In the genomic region with DNA sequence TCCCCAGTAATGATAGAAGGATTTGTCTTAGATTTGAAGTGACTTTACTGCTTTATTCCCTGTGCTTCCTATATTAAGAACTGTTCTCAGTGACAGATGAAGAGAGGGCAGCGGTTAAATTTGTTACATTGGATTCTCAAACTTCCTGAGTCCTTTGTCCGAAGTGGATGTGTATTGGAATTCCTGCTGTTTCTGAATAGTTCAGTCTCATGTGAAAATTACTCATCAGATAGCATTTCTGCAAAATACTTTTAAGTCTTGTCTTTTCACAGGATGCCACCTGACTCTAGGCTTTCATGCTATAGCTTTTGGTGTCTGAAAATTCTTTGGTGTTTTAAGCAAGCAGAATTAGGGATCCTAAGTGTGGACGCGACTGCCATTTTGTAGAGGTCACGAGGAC, we compare ENCODE assay signal across 21 cellular contexts.
DNase-seq lines count a peak whose midpoint lies in the region; ATAC-seq and TF ChIP-seq lines count a peak whose summit lies in the region.
"Had no signal": no experiment of that assay in that cellular context is flagged by ENCODE, and none has a peak within 500 bp of the region (broad histone marks: within the 10 kb centered on the region; RNA-seq: fewer than 3 reads in every experiment).

No MANE protein-coding gene starts in this region.

- H3K27me3 ChIP-seq in adrenal gland (no peaks in the 10 kb centered on the region), trophoblast cell (ENCODE audit: insufficient read depth, low read length) (no peaks in the 10 kb centered on the region)
- H3K27me3 ChIP-seq: BLaER1, heart right ventricle, MG63, SJSA1 had no signal

- peaks cover 66% of the 10 kb centered on the region for H3K36me3 Mint-ChIP-seq in activated CD4-positive, alpha-beta T cell treated with anti-CD3 and anti-CD28 coated beads for 36 hours (ENCODE audit: low read depth)
- H3K36me3 Mint-ChIP-seq in activated CD4-positive, alpha-beta T cell treated with anti-CD3 and anti-CD28 coated beads, Interleukin-2, amount 10 ng/mL, durations not matched to agents 7 days and 5 days (ENCODE audit: low read depth) = peaks cover 75% of the 10 kb centered on the region

- H4K91ac ChIP-seq in trophoblast cell (ENCODE audit: low read depth, low read length) = no peak overlapping the region

- H3K4me1 Mint-ChIP-seq in activated CD4-positive, alpha-beta T cell treated with anti-CD3 and anti-CD28 coated beads for 36 hours = peaks cover 55% of the 10 kb centered on the region
- H3K4me1 Mint-ChIP-seq in activated CD4-positive, alpha-beta T cell treated with anti-CD3 and anti-CD28 coated beads, Interleukin-2, amount 10 ng/mL, durations not matched to agents 7 days and 5 days = peaks cover 31% of the 10 kb centered on the region

- no peak overlapping the region for H4K8ac ChIP-seq in trophoblast cell (ENCODE audit: low read depth, low read length)

- peak overlapping the region; percentile 56 for H3K4ac ChIP-seq in trophoblast cell (ENCODE audit: low read depth, low read length)

- peak overlapping the region in 3 of 5 donors; percentile 57 to 70 (median 63) for H3K27ac ChIP-seq in adrenal gland
- H3K27ac ChIP-seq in trophoblast cell (ENCODE audit: low read depth, low read length) = no peak overlapping the region
- H3K27ac ChIP-seq: 22Rv1, BLaER1, SJSA1, thoracic aorta had no signal

- H3K9ac ChIP-seq in trophoblast cell (ENCODE audit: low read length) = no peak overlapping the region
- H3K9ac ChIP-seq: BLaER1 had no signal

- H2BK5ac ChIP-seq in trophoblast cell (ENCODE audit: low read depth, low read length, poor library complexity) = no peak overlapping the region

- H2BK120ac ChIP-seq in trophoblast cell (ENCODE audit: insufficient read depth, low read length, poor library complexity) = no peak overlapping the region

- POLR2A ChIA-PET in activated CD4-positive, alpha-beta T cell treated with anti-CD3 and anti-CD28 coated beads for 36 hours (lab: Charles Lee) = no interaction called here
- POLR2A ChIA-PET in activated CD4-positive, alpha-beta T cell treated with anti-CD3 and anti-CD28 coated beads, Interleukin-2, amount 10 ng/mL, durations not matched to agents 7 days and 5 days (lab: Charles Lee) = no interaction called here

- H3K9me3 ChIP-seq in adrenal gland (replicated peaks in 1 of 3) (no peaks in the 10 kb centered on the region), trophoblast cell (ENCODE audit: insufficient read depth, low read depth, low read length) (no peaks in the 10 kb centered on the region)
- H3K9me3 ChIP-seq: BLaER1, heart right ventricle, MG63, SJSA1, thoracic aorta had no signal

- no peak overlapping the region for H3K4me3 Mint-ChIP-seq in activated CD4-positive, alpha-beta T cell treated with anti-CD3 and anti-CD28 coated beads for 36 hours
- H3K4me3 Mint-ChIP-seq in activated CD4-positive, alpha-beta T cell treated with anti-CD3 and anti-CD28 coated beads, Interleukin-2, amount 10 ng/mL, durations not matched to agents 7 days and 5 days = no peak overlapping the region

- no peak overlapping the region for H3K4me2 ChIP-seq in trophoblast cell (ENCODE audit: low read length)
- H3K4me2 ChIP-seq: BLaER1 had no signal

- H3K9me3 Mint-ChIP-seq in activated CD4-positive, alpha-beta T cell treated with anti-CD3 and anti-CD28 coated beads for 36 hours (ENCODE audit: low read depth) = no peaks in the 10 kb centered on the region
- H3K9me3 Mint-ChIP-seq in activated CD4-positive, alpha-beta T cell treated with anti-CD3 and anti-CD28 coated beads, Interleukin-2, amount 10 ng/mL, durations not matched to agents 7 days and 5 days = no peaks in the 10 kb centered on the region

- H3K4me1 ChIP-seq in adrenal gland (replicated peaks in 1 of 2) = peaks cover 45 to 48% of the 10 kb centered on the region in 2 donors
- H3K4me1 ChIP-seq in trophoblast cell (ENCODE audit: control insufficient read depth in 1 of 2, insufficient read depth in 2 of 2, low read length in 2 of 2) = peaks cover 0 to 4% of the 10 kb centered on the region in 2 experiments

- in situ Hi-C loops in G401 (cut with HindIII; ENCODE audit: low sequenced_read_pairs) = no loop called here

- H3K27ac Mint-ChIP-seq in activated CD4-positive, alpha-beta T cell treated with anti-CD3 and anti-CD28 coated beads for 36 hours = peak overlapping the region; percentile 24
- no peak overlapping the region for H3K27ac Mint-ChIP-seq in activated CD4-positive, alpha-beta T cell treated with anti-CD3 and anti-CD28 coated beads, Interleukin-2, amount 10 ng/mL, durations not matched to agents 7 days and 5 days

- H3K14ac ChIP-seq in trophoblast cell (ENCODE audit: low read length) = no peak overlapping the region

- no peak overlapping the region for H4K12ac ChIP-seq in trophoblast cell (ENCODE audit: low read depth, low read length)

- ATAC-seq in activated CD4-positive, alpha-beta T cell treated with anti-CD3 and anti-CD28 coated beads for 36 hours = no peak
- ATAC-seq: esophagus mucosa, heart right ventricle had no signal

- TF ChIP-seq POLR2A in adrenal gland (IDR thresholded peaks at IDR 0.05) = no peak

- TF ChIP-seq CTCF in adrenal gland (IDR thresholded peaks at IDR 0.05) = no peak
- no peak for TF ChIP-seq CTCF in foreskin fibroblast (IDR thresholded peaks at IDR 0.05; ENCODE audit: low read depth, low read length)

- H2AFZ ChIP-seq in trophoblast cell (ENCODE audit: insufficient read depth, low read length, poor library complexity) = no peak overlapping the region

- intact Hi-C loops in activated CD4-positive, alpha-beta T cell treated with anti-CD3 and anti-CD28 coated beads for 36 hours (cut with DNase I, micrococcal nuclease) = loop anchor here in 1 of 2 experiments (2.0 kb wide), 1 partner anchor 21 kb away; no protein-coding TSS in a partner anchor
- intact Hi-C loops in adrenal gland (cut with DNase I) = no loop called here

- H2AK5ac ChIP-seq in trophoblast cell (ENCODE audit: low read length) = no peak overlapping the region

- H2BK12ac ChIP-seq in trophoblast cell (ENCODE audit: low read length) = no peak overlapping the region

- H3K36me3 ChIP-seq in adrenal gland (replicated peaks in 1 of 2) (peaks cover 0 to 17% of the 10 kb centered on the region in 2 donors), trophoblast cell (ENCODE audit: control insufficient read depth in 1 of 2, insufficient read depth in 2 of 2, low read length in 2 of 2) (peaks cover 18 to 44% of the 10 kb centered on the region in 2 experiments)

- H3K23ac ChIP-seq in trophoblast cell (ENCODE audit: low read length) = no peak overlapping the region

- H3K4me3 ChIP-seq in adrenal gland = peak overlapping the region in 1 of 4 donors; percentile 12
- H3K4me3 ChIP-seq in foreskin fibroblast (ENCODE audit: low read depth in 1 of 2, low read length in 2 of 2) = peak overlapping the region; percentile 14 to 61
- no peak overlapping the region for H3K4me3 ChIP-seq in trophoblast cell (ENCODE audit: low read depth, low read length)
- H3K4me3 ChIP-seq: BLaER1, MG63, SJSA1 had no signal

- no peaks in the 10 kb centered on the region for H3K27me3 Mint-ChIP-seq in activated CD4-positive, alpha-beta T cell treated with anti-CD3 and anti-CD28 coated beads for 36 hours
- H3K27me3 Mint-ChIP-seq in activated CD4-positive, alpha-beta T cell treated with anti-CD3 and anti-CD28 coated beads, Interleukin-2, amount 10 ng/mL, durations not matched to agents 7 days and 5 days = no peaks in the 10 kb centered on the region

- WGBS in adrenal gland, 4 donors = 57 to 77% (median 70%) methylated on average over 5 of the region's 5 CpGs
- no CpG with 5 or more reads among the region's 5 CpGs for WGBS in trophoblast cell (ENCODE audit: extremely low coverage, insufficient coverage, insufficient read length)

- CTCF ChIA-PET in activated CD4-positive, alpha-beta T cell treated with anti-CD3 and anti-CD28 coated beads for 36 hours (lab: Charles Lee) = interaction anchor here (1.4 kb wide), 1 partner anchor 9 kb away, joined by 6 read pairs; no protein-coding TSS in a partner anchor
- CTCF ChIA-PET in activated CD4-positive, alpha-beta T cell treated with anti-CD3 and anti-CD28 coated beads, Interleukin-2, amount 10 ng/mL, durations not matched to agents 7 days and 5 days (lab: Charles Lee) = no interaction called here

- no peaks in the 10 kb centered on the region for H3K79me1 ChIP-seq in trophoblast cell (ENCODE audit: low read length)

- DNase-seq in activated CD4-positive, alpha-beta T cell treated with anti-CD3 and anti-CD28 coated beads for 36 hours = no peak
- no peak for DNase-seq in activated CD4-positive, alpha-beta T cell treated with anti-CD3 and anti-CD28 coated beads, Interleukin-2, amount 10 ng/mL, durations not matched to agents 7 days and 5 days
- DNase-seq in adrenal gland (no peak), foreskin fibroblast (peak in 1 of 2 donors; percentile 42), trophoblast cell (peak in 1 of 2 donors; percentile 50), G401 (ENCODE audit: low spot score) (no peak), NCI-H446 (lab: John Stamatoyannopoulos, UW) (no peak)
- no peak for DNase-seq in activated effector memory CD4-positive, alpha-beta T cell treated with anti-CD3 and anti-CD28 coated beads, Interleukin-2, amount 50 U/mL, for 16 hours
- DNase-seq: activated CD8-positive, alpha-beta memory T cell treated with anti-CD3 and anti-CD28 coated beads, Interleukin-2, amount 50 U/mL, for 4 hours; activated naive CD4-positive, alpha-beta T cell treated with Interleukin-2 at 50 U/mL for 16 hours; DMS 273 treated with DMSO at 0.1 percent for 48 hours; heart right ventricle; mammary epithelial cell; MG63; NCI-H1694; T-helper 9 cell had no signal

- no peak overlapping the region for H3K18ac ChIP-seq in trophoblast cell (ENCODE audit: low read length)

- H3K79me2 ChIP-seq in trophoblast cell (ENCODE audit: control insufficient read depth, insufficient read depth, low read length, poor library complexity) = no peaks in the 10 kb centered on the region
